Comparison of ENCODE assay signal across 17 cellular contexts in genomic region chr12:116650585-116650984, GRCh38.
"Had no signal": no experiment of that assay in that cellular context is flagged by ENCODE, and none has a peak within 500 bp of the region (broad histone marks: within the 10 kb centered on the region; RNA-seq: fewer than 3 reads in every experiment).

No MANE protein-coding gene starts in this region.

- H3K9me3 ChIP-seq: prostate gland, sigmoid colon, stomach, thyroid gland, vagina had no signal

- H3K27me3 ChIP-seq: dorsolateral prefrontal cortex, right atrium auricular region, sigmoid colon, stomach, thyroid gland, vagina had no signal

- DNase-seq: dorsolateral prefrontal cortex; effector CD4-positive, alpha-beta T cell; midbrain; naive thymus-derived CD8-positive, alpha-beta T cell; nephron progenitor cell; nucleus accumbens; sigmoid colon; stimulated activated CD4-positive, alpha-beta T cell treated with anti-CD3 and anti-CD28 coated beads, Interleukin-2, amount 100 ng/mL, for 24 hours; stimulated activated CD4-positive, alpha-beta T cell treated with anti-CD3 and anti-CD28 coated beads, Interleukin-4, amount 100 ng/mL, for 24 hours; stimulated activated naive CD4-positive, alpha-beta T cell treated with Interleukin-2 at 50 U/mL for 16 hours; stomach; thyroid gland; trophoblast cell had no signal

- H3K27ac ChIP-seq: dorsolateral prefrontal cortex, prostate gland, right atrium auricular region, sigmoid colon, stomach, thyroid gland, vagina had no signal

- H3K4me3 ChIP-seq: dorsolateral prefrontal cortex, prostate gland, right atrium auricular region, sigmoid colon, stomach, thyroid gland, vagina had no signal

- ATAC-seq: naive thymus-derived CD8-positive, alpha-beta T cell; stimulated activated effector memory CD8-positive, alpha-beta T cell treated with anti-CD3 and anti-CD28 coated beads, Interleukin-12 subunit alpha, Interleukin-12 subunit beta, amount 100 ng/mL, for 72 hours had no signal

- H3K36me3 ChIP-seq: prostate gland, right atrium auricular region, sigmoid colon, stomach, thyroid gland, vagina had no signal

- H3K4me1 ChIP-seq: prostate gland, right atrium auricular region, sigmoid colon, stomach, thyroid gland, vagina had no signal
